9 cellular contexts compared by ENCODE assay signal in the genomic region with DNA sequence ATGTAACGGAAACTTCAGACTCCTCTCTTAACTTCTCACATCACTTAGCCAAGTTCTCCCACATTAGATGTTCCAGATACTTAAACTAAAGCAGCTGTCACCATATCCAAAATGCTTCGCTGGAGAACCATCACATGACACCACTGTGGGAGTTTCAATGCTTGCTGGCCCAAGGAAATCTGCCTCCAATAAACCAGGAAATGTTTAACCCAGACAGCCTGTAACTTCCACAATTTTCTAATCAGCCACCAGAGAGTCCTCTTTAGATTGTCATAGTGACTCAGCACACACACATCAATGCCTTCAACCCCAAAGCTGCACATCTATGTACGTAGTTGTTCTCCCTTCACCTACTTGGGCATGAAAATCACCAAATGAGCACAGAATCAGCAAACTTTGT.
DNase-seq lines count a peak whose midpoint lies in the region; ATAC-seq and TF ChIP-seq lines count a peak whose summit lies in the region.
"Had no signal": no experiment of that assay in that cellular context is flagged by ENCODE, and none has a peak within 500 bp of the region (broad histone marks: within the 10 kb centered on the region; RNA-seq: fewer than 3 reads in every experiment).

No MANE protein-coding gene starts in this region.

- DNase-seq in Right ventricle myocardium superior: no peak
- no peak for DNase-seq in right atrium auricular region (ENCODE audit: low spot score)
- peak; percentile 77 for DNase-seq in astrocyte of the spinal cord (ENCODE audit: low read depth, low spot score)
- peak; percentile 91 for DNase-seq in kidney tubule cell (ENCODE audit: low spot score)
- DNase-seq in activated naive CD4-positive, alpha-beta T cell treated with anti-CD3 and anti-CD28 coated beads, Interleukin-2, amount 50 U/mL, for 72 hours (ENCODE audit: low spot score in 2 of 2): no peak
- DNase-seq: activated naive CD4-positive, alpha-beta T cell treated with Interleukin-2 at 50 U/mL for 16 hours had no signal

- H3K36me3 Mint-ChIP-seq in activated naive CD4-positive, alpha-beta T cell treated with anti-CD3 and anti-CD28 coated beads, Interleukin-2, amount 50 U/mL, for 72 hours: no peaks in the 10 kb centered on the region

- no peaks in the 10 kb centered on the region for H3K4me1 ChIP-seq in right atrium auricular region

- TF ChIP-seq CTCF in right atrium auricular region (IDR thresholded peaks at IDR 0.05) (no peak), astrocyte of the spinal cord (IDR thresholded peaks at IDR 0.05; ENCODE audit: low read depth, low read length) (no peak)

- intact Hi-C loops in Right ventricle myocardium superior (cut with DNase I): no loop called here

- no peak overlapping the region for H3K27ac Mint-ChIP-seq in activated naive CD4-positive, alpha-beta T cell treated with anti-CD3 and anti-CD28 coated beads, Interleukin-2, amount 50 U/mL, for 72 hours

- peak; percentile 83 for ATAC-seq in Right ventricle myocardium superior (ENCODE audit: poor library complexity)
- ATAC-seq in GM21619 (IDR thresholded peaks at IDR 0.05; ENCODE audit: unreplicated experiment): no peak
- ATAC-seq in activated naive CD4-positive, alpha-beta T cell treated with anti-CD3 and anti-CD28 coated beads, Interleukin-2, amount 50 U/mL, for 72 hours: no peak
- no peak for ATAC-seq in GM19023 (IDR thresholded peaks at IDR 0.05; ENCODE audit: unreplicated experiment)
- ATAC-seq in GM21786 (IDR thresholded peaks at IDR 0.05; ENCODE audit: unreplicated experiment): no peak

- in situ Hi-C loops in astrocyte of the spinal cord (cut with HindIII; ENCODE audit: low sequenced_read_pairs): no loop called here

- H3K36me3 ChIP-seq in right atrium auricular region: no peaks in the 10 kb centered on the region

- H3K27ac ChIP-seq in right atrium auricular region: peak overlapping the region in 1 of 2 donors; percentile 43

- H3K9me3 ChIP-seq in right atrium auricular region: no peaks in the 10 kb centered on the region

- H3K9me3 Mint-ChIP-seq in activated naive CD4-positive, alpha-beta T cell treated with anti-CD3 and anti-CD28 coated beads, Interleukin-2, amount 50 U/mL, for 72 hours: no peaks in the 10 kb centered on the region

- no peaks in the 10 kb centered on the region for H3K27me3 ChIP-seq in right atrium auricular region

- H3K4me3 ChIP-seq in right atrium auricular region: no peak overlapping the region
- H3K4me3 ChIP-seq in astrocyte of the spinal cord (ENCODE audit: low read depth, low read length): no peak overlapping the region

Comparison
In these comparisons a context has a peak if more than half of its experiments do, and no peak if none do; other contexts are left out.
1. DNase-seq: peak in astrocyte of the spinal cord (single experiment) and kidney tubule cell (single experiment); none in Right ventricle myocardium superior (single experiment), right atrium auricular region (single experiment) and activated naive CD4-positive, alpha-beta T cell treated with anti-CD3 and anti-CD28 coated beads, Interleukin-2, amount 50 U/mL, for 72 hours (0 of 2).